17 cellular contexts compared by ENCODE assay signal in the genomic region with DNA sequence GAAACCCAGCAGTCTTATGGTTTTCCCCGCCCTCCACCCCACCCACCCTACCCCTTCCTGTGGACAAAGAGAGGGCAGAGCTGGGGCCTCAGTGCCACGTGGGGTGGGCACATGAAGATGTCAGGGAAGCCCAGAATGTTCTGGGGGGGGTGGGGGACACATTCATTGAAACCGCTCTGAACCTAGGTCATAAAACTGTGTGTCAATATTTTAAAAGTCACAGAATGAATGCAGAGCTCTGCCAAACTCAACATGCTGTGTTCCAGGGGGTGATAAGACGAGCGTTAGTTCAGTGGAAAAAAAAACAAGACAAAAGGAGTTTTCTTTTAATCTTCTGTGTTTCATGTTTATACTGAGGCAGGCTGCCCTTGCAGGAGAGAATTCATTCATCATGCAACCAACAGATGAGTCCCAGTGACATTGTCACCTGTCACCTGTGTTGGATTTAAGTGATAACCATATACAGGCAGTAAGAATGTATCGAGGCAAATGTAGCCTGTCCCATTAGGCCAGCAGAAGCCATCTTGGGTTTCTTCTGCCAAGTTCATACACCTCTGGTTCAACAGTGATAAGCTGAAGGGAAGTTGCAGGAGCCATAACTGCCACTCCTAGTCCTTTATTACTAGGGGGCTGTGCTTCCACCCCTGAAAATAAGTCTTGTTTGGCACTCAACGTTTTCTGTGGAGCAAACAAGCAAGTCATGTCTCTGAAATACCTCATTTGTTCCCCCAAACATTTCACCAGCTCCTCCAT. TPM values are rescaled to one million over a fixed set of nuclear protein-coding genes. Genes with fewer than 3 reads are reported as not detected.
DNase-seq lines count a peak whose midpoint lies in the region; FAIRE-seq and TF ChIP-seq lines count a peak whose summit lies in the region.
"Had no signal": no experiment of that assay in that cellular context is flagged by ENCODE, and none has a peak within 500 bp of the region (broad histone marks: within the 10 kb centered on the region; RNA-seq: fewer than 3 reads in every experiment).

No MANE protein-coding gene starts in this region.

- intact Hi-C loops in OCI-LY7 (cut with micrococcal nuclease; ENCODE audit: unreplicated experiment): no loop called here

- CTCF ChIA-PET in OCI-LY7 (lab: Charles Lee; ENCODE audit: unreplicated experiment): no interaction called here

- H3K4me3 ChIP-seq in OCI-LY1 (ENCODE audit: low read depth, low read length, poor library complexity, severe bottlenecking) (no peak overlapping the region), bronchial epithelial cell (ENCODE audit: low read depth, low read length) (no peak overlapping the region), osteoblast (ENCODE audit: insufficient read depth, low read length) (no peak overlapping the region), OCI-LY7 (ENCODE audit: low read depth, low read length, poor library complexity, severe bottlenecking) (no peak overlapping the region)
- H3K4me3 ChIP-seq: esophagus muscularis mucosa, hepatocyte, thyroid gland had no signal

- no peak overlapping the region for H2AFZ ChIP-seq in OCI-LY1 (ENCODE audit: low read length)
- no peak overlapping the region for H2AFZ ChIP-seq in osteoblast (ENCODE audit: low read length)
- no peak overlapping the region for H2AFZ ChIP-seq in OCI-LY7 (ENCODE audit: low read length)
- H2AFZ ChIP-seq: hepatocyte had no signal

- peak; percentile 13 for FAIRE-seq in bronchial epithelial cell (lab: Jason Lieb, UNC)
- FAIRE-seq: D721Med had no signal

- H3K36me3 ChIP-seq in OCI-LY1 (ENCODE audit: insufficient read depth, low read length): no peaks in the 10 kb centered on the region
- H3K36me3 ChIP-seq in bronchial epithelial cell (ENCODE audit: control insufficient read depth, insufficient read depth, low read length): no peaks in the 10 kb centered on the region
- H3K36me3 ChIP-seq in osteoblast (ENCODE audit: insufficient read depth, low read length): no peaks in the 10 kb centered on the region
- H3K36me3 ChIP-seq in OCI-LY7 (ENCODE audit: insufficient read depth, low read length): no peaks in the 10 kb centered on the region
- H3K36me3 ChIP-seq: esophagus muscularis mucosa, thyroid gland had no signal

- H3K27me3 ChIP-seq in OCI-LY1 (ENCODE audit: insufficient read depth, low read length): no peaks in the 10 kb centered on the region
- no peaks in the 10 kb centered on the region for H3K27me3 ChIP-seq in bronchial epithelial cell (ENCODE audit: control insufficient read depth, insufficient read depth, low read length)
- H3K27me3 ChIP-seq in osteoblast (ENCODE audit: insufficient read depth, low read length): no peaks in the 10 kb centered on the region
- H3K27me3 ChIP-seq: esophagus muscularis mucosa, hepatocyte, thyroid gland had no signal

- no peaks in the 10 kb centered on the region for H3F3A ChIP-seq in OCI-LY1 (ENCODE audit: insufficient read depth, low read length)

- no peak overlapping the region for H3K9ac ChIP-seq in OCI-LY1 (ENCODE audit: low read length)

- TF ChIP-seq CTCF in OCI-LY1 (IDR thresholded peaks at IDR 0.05; ENCODE audit: low read length): no peak
- no peak for TF ChIP-seq CTCF in bronchial epithelial cell (IDR thresholded peaks at IDR 0.05; ENCODE audit: insufficient read depth, low read length, severe bottlenecking)
- no peak for TF ChIP-seq CTCF in osteoblast (IDR thresholded peaks at IDR 0.05; ENCODE audit: extremely low read depth, low read depth, low read length)
- no peak for TF ChIP-seq CTCF in OCI-LY7 (conservative IDR thresholded peaks at IDR 0.05; ENCODE audit: low read length)

- no TSS peak for BruUV-seq in OCI-LY7 (replicated peaks; lab: Mats Ljungman, UMichigan)

- peak overlapping the region; percentile 65 for H3K27ac ChIP-seq in OCI-LY1 (ENCODE audit: low read depth, low read length, poor library complexity, severe bottlenecking)
- H3K27ac ChIP-seq in osteoblast (ENCODE audit: low read depth, low read length): no peak overlapping the region
- H3K27ac ChIP-seq in OCI-LY7 (ENCODE audit: low read depth, low read length, poor library complexity, severe bottlenecking): no peak overlapping the region
- H3K27ac ChIP-seq: esophagus muscularis mucosa, hepatocyte, thyroid gland had no signal

- POLR2A ChIA-PET in OCI-LY7 (lab: Charles Lee): interaction anchor here (0.8 kb wide), 1 partner anchor 136 kb away, joined by 3 read pairs; no protein-coding TSS in a partner anchor

- H4K20me1 ChIP-seq in OCI-LY1 (ENCODE audit: insufficient read depth, low read length) (no peaks in the 10 kb centered on the region), osteoblast (ENCODE audit: insufficient read depth, low read length) (peaks cover 16% of the 10 kb centered on the region), OCI-LY7 (ENCODE audit: insufficient read depth, low read length) (no peaks in the 10 kb centered on the region)

- H3K4me2 ChIP-seq in OCI-LY1 (ENCODE audit: low read length): no peak overlapping the region
- H3K4me2 ChIP-seq in osteoblast (ENCODE audit: insufficient read depth, low read length): no peak overlapping the region
- H3K4me2 ChIP-seq in OCI-LY7 (ENCODE audit: low read length): no peak overlapping the region
- H3K4me2 ChIP-seq: hepatocyte had no signal

- H3K9me3 ChIP-seq in OCI-LY1 (ENCODE audit: low read length) (no peaks in the 10 kb centered on the region), osteoblast (ENCODE audit: low read depth, low read length) (no peaks in the 10 kb centered on the region), OCI-LY7 (ENCODE audit: low read length) (no peaks in the 10 kb centered on the region)
- H3K9me3 ChIP-seq: esophagus muscularis mucosa, thyroid gland had no signal

- H3K79me2 ChIP-seq in OCI-LY1 (ENCODE audit: insufficient read depth, low read length) (no peaks in the 10 kb centered on the region), osteoblast (ENCODE audit: insufficient read depth, low read length) (no peaks in the 10 kb centered on the region), OCI-LY7 (ENCODE audit: insufficient read depth, low read depth, low read length) (no peaks in the 10 kb centered on the region)
- H3K79me2 ChIP-seq: hepatocyte had no signal

- H3K9me2 ChIP-seq in OCI-LY1 (ENCODE audit: low read depth, low read length): no peaks in the 10 kb centered on the region
- H3K9me2 ChIP-seq in OCI-LY7 (ENCODE audit: insufficient read depth, low read length): no peaks in the 10 kb centered on the region

- peaks cover 23% of the 10 kb centered on the region for H3K4me1 ChIP-seq in OCI-LY1 (ENCODE audit: insufficient read depth, low read length, severe bottlenecking)
- H3K4me1 ChIP-seq in osteoblast (ENCODE audit: insufficient read depth, low read length): peaks cover 12% of the 10 kb centered on the region
- no peaks in the 10 kb centered on the region for H3K4me1 ChIP-seq in OCI-LY7 (ENCODE audit: insufficient read depth, low read length, poor library complexity, severe bottlenecking)

- DNase-seq in activated CD8-positive, alpha-beta memory T cell treated with anti-CD3 and anti-CD28 coated beads for 24 hours: peak; percentile 58
- no peak for DNase-seq in activated CD8-positive, alpha-beta memory T cell treated with anti-CD3 and anti-CD28 coated beads, Interleukin-2, amount 50 U/mL, for 48 hours
- DNase-seq in bronchial epithelial cell (ENCODE audit: low read depth) (no peak), osteoblast (ENCODE audit: insufficient read length, low spot score, missing footprints) (peak; percentile 84), NCI-H146 (lab: John Stamatoyannopoulos, UW) (no peak), OCI-LY7 (ENCODE audit: low spot score) (no peak), 8988T (no peak)
- DNase-seq: ACHN; central memory CD4-positive, alpha-beta T cell; MM.1S; stimulated activated CD4-positive, alpha-beta T cell treated with anti-CD3 and anti-CD28 coated beads, Interleukin-12 subunit alpha, Interleukin-12 subunit beta, amount 100 ng/mL, for 4 hours; thyroid gland had no signal

RNA-seq across cellular contexts. Expression of a gene that starts 58.3 kb away (rescaled TPM):
- not detected in 2 replicates for total RNA-seq in bronchial epithelial cell
- total RNA-seq in osteoblast: not detected in 2 replicates
- total RNA-seq in OCI-LY7 (2014; rRNA removed; shearing (Covaris generic)): not detected in 2 replicates
- total RNA-seq in OCI-LY7 (2022): not detected in 2 replicates
- total RNA-seq: lower leg skin, thyroid gland had no signal

Comparison
In these comparisons a context has a peak if more than half of its experiments do, and no peak if none do; other contexts are left out.
1. DNase-seq: peak in activated CD8-positive, alpha-beta memory T cell treated with anti-CD3 and anti-CD28 coated beads for 24 hours (single experiment) and osteoblast (single experiment); none in activated CD8-positive, alpha-beta memory T cell treated with anti-CD3 and anti-CD28 coated beads, Interleukin-2, amount 50 U/mL, for 48 hours (single experiment), bronchial epithelial cell (single experiment), NCI-H146 (single experiment), OCI-LY7 (single experiment) and 8988T (single experiment).